In the genomic region with DNA sequence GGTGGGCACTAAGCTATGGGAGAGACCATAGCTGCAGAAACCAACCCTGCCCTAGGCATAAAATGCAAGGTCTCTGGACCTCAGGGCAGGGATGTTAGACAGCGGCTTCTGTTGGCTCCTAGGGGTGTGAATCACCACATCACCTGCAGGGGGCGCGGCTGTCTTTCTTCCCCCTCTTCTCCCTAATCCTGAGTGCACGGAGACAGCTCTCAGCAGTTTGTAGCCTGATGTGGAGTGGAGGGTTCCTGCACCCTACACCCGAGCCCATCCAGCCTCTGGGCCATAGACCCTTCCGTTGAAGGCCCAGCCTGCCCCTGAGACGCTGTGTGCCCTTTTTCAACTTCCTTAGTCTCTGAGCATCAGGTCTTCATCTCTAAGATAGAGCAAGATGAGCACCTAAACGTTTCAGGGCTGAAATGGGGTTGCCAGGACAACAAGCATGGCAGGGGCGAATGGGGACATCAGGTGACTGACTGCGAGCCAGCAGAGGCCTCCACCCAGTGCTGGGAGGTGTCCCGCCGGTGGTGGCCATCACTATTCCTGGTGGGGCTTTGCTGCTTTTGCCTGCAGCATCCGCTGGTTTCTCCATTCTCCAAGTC, we compare ENCODE assay signal across 8 cellular contexts. TPM values are rescaled to one million over a fixed set of nuclear protein-coding genes. Genes with fewer than 3 reads are reported as not detected.
A peak's percentile ranks its signal among the peaks of the same experiment; 100 is the strongest.
DNase-seq lines count a peak whose midpoint lies in the region; ATAC-seq and TF ChIP-seq lines count a peak whose summit lies in the region.

No MANE protein-coding gene starts in this region.

- POLR2A ChIA-PET in AG04449 (lab: Yijun Ruan, JAX) = no interaction called here

- CTCF ChIA-PET in AG04449 (lab: Yijun Ruan, JAX) = interaction anchor here (0.8 to 9.2 kb wide), 36 partner anchors 8 to 243 kb away, joined by 3 to 674 read pairs (median 5); a partner anchor contains a TSS

- TF ChIP-seq CTCF in AG04449 (IDR thresholded peaks at IDR 0.05; ENCODE audit: insufficient read depth, low read length, missing control alignments) = peak; percentile 91

- DNase-seq in AG04449 (ENCODE audit: low read depth, low spot score) (no peak), GM19238 (ENCODE audit: insufficient read length, low spot score) (peak; percentile 66), NCI-H2227 treated with DMSO at 0.1 percent for 48 hours (lab: John Stamatoyannopoulos, UW) (peak; percentile 42), cerebellum (ENCODE audit: low spot score) (peak; percentile 63), left kidney (ENCODE audit: low read depth, low spot score) (peak; percentile 90)
- peak; percentile 81 to 85 for DNase-seq in activated CD4-positive, alpha-beta T cell treated with anti-CD3 and anti-CD28 coated beads for 24 hours (ENCODE audit: low read depth in 2 of 2)
- DNase-seq in stimulated activated CD4-positive, alpha-beta T cell treated with anti-CD3 and anti-CD28 coated beads, Interleukin-4, amount 100 ng/mL, for 24 hours = peak; percentile 88

- no peak overlapping the region for H3K4me3 ChIP-seq in AG04449 (ENCODE audit: low read depth, low read length)

- no peak for ATAC-seq in GM21526 (IDR thresholded peaks at IDR 0.05; ENCODE audit: low FRiP score, unreplicated experiment)

RNA-seq across cellular contexts. Expression of a gene that starts 2.3 kb away (rescaled TPM):
- 18.4 TPM for total RNA-seq in cerebellum

RNA-seq across cellular contexts. Expression of a gene that starts 45.5 kb away (rescaled TPM):
- total RNA-seq in cerebellum = 11.1 TPM
